ENCODE assay signal across 1 cellular context in the genomic region with DNA sequence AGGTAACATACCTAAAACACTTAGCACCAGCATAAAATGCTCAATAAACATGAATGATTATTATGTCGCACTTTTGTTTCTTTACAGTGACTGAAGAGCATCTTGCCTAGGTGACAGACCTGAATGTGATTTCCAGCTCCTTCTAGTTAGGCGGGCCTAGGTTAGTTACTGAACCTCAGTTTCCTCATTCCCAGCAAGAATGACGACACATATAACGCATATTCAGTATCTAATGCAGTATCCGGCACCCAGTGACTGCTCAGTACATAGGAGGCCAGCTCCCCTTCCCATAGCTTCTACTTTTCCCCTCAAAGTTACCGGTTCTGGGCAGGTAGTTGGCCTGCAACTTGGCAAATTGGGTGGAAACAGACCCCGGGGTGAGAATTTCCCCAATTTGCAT.
TF ChIP-seq lines count a peak whose summit lies in the region.

No MANE protein-coding gene starts in this region.

TF ChIP-seq in K562, 482 proteins besides CTCF, POLR2A, EP300 and RAD21 (continues in another document):
- TF ChIP-seq, protein P1, sequence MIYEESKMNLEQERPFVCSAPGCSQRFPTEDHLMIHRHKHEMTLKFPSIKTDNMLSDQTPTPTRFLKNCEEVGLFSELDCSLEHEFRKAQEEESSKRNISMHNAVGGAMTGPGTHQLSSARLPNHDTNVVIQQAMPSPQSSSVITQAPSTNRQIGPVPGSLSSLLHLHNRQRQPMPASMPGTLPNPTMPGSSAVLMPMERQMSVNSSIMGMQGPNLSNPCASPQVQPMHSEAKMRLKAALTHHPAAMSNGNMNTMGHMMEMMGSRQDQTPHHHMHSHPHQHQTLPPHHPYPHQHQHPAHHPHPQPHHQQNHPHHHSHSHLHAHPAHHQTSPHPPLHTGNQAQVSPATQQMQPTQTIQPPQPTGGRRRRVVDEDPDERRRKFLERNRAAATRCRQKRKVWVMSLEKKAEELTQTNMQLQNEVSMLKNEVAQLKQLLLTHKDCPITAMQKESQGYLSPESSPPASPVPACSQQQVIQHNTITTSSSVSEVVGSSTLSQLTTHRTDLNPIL (CRISPR knock-in tag; IDR thresholded peaks at IDR 0.05), result no peak
- TF ChIP-seq GTF2F1 (IDR thresholded peaks at IDR 0.05; ENCODE audit: low read depth, low read length) (no peak), MYC (IDR thresholded peaks at IDR 0.05; ENCODE audit: low read depth, low read length) (no peak), MYC (CRISPR knock-in tag; IDR thresholded peaks at IDR 0.05; ENCODE audit: borderline replicate concordance, low read depth) (no peak), POU5F1 (IDR thresholded peaks at IDR 0.05; ENCODE audit: borderline replicate concordance, low read depth, low read length, partially characterized antibody) (no peak), ESRRA (IDR thresholded peaks at IDR 0.05; ENCODE audit: borderline replicate concordance, low read depth) (no peak), ZNF354B (CRISPR knock-in tag; IDR thresholded peaks at IDR 0.05) (no peak), KAT7 (CRISPR knock-in tag; IDR thresholded peaks at IDR 0.05; ENCODE audit: borderline replicate concordance) (peak; percentile 32), HMGN3 (IDR thresholded peaks at IDR 0.05; ENCODE audit: borderline replicate concordance, extremely low read depth, insufficient read length, low read depth, low read length) (no peak), DIDO1 (tag; IDR thresholded peaks at IDR 0.05; ENCODE audit: low read depth) (no peak), ATF7 (IDR thresholded peaks at IDR 0.05) (peak; percentile 11; the same call in 1 of the 2 replicates), ILF3 (IDR thresholded peaks at IDR 0.05; ENCODE audit: borderline replicate concordance) (no peak), RBM25 (IDR thresholded peaks at IDR 0.05; ENCODE audit: low read depth, low read length, severe bottlenecking) (no peak), JUNB (CRISPR knock-in tag; conservative IDR thresholded peaks at IDR 0.05) (no peak), ZFP30 (CRISPR knock-in tag; IDR thresholded peaks at IDR 0.05; ENCODE audit: borderline replicate concordance) (no peak), TEAD4 (IDR thresholded peaks at IDR 0.05; ENCODE audit: low read length) (0 out of 2 replicates have a peak, but pooled peaks have one; percentile 9), TEAD4 (CRISPR knock-in tag; IDR thresholded peaks at IDR 0.05; ENCODE audit: borderline replicate concordance) (no peak), ZNF232 (CRISPR knock-in tag; IDR thresholded peaks at IDR 0.05) (0 out of 2 replicates have a peak, but pooled peaks have one; percentile 18), DMBX1 (CRISPR knock-in tag; IDR thresholded peaks at IDR 0.05; ENCODE audit: borderline replicate concordance) (no peak), EWSR1 (IDR thresholded peaks at IDR 0.05; ENCODE audit: borderline replicate concordance, low read depth, partially characterized antibody) (no peak), RB1 (IDR thresholded peaks at IDR 0.05; ENCODE audit: low read depth) (peak; percentile 35; the same call in 1 of the 2 replicates), PYGO2 (tag; IDR thresholded peaks at IDR 0.05) (no peak), MAFF (IDR thresholded peaks at IDR 0.05; ENCODE audit: low read length) (no peak), SMARCC2 (IDR thresholded peaks at IDR 0.05; ENCODE audit: low read depth) (no peak), STAT5B (CRISPR knock-in tag; IDR thresholded peaks at IDR 0.05) (no peak), ZNF436 (CRISPR knock-in tag; IDR thresholded peaks at IDR 0.05) (no peak), ZNF780A (CRISPR knock-in tag; IDR thresholded peaks at IDR 0.05) (no peak), KDM4B (IDR thresholded peaks at IDR 0.05; ENCODE audit: borderline replicate concordance in 2 of 2, low read depth in 1 of 2) (no peak), NFYB (IDR thresholded peaks at IDR 0.05; ENCODE audit: extremely low read depth, insufficient read length) (no peak)
- TF ChIP-seq, protein P2, sequence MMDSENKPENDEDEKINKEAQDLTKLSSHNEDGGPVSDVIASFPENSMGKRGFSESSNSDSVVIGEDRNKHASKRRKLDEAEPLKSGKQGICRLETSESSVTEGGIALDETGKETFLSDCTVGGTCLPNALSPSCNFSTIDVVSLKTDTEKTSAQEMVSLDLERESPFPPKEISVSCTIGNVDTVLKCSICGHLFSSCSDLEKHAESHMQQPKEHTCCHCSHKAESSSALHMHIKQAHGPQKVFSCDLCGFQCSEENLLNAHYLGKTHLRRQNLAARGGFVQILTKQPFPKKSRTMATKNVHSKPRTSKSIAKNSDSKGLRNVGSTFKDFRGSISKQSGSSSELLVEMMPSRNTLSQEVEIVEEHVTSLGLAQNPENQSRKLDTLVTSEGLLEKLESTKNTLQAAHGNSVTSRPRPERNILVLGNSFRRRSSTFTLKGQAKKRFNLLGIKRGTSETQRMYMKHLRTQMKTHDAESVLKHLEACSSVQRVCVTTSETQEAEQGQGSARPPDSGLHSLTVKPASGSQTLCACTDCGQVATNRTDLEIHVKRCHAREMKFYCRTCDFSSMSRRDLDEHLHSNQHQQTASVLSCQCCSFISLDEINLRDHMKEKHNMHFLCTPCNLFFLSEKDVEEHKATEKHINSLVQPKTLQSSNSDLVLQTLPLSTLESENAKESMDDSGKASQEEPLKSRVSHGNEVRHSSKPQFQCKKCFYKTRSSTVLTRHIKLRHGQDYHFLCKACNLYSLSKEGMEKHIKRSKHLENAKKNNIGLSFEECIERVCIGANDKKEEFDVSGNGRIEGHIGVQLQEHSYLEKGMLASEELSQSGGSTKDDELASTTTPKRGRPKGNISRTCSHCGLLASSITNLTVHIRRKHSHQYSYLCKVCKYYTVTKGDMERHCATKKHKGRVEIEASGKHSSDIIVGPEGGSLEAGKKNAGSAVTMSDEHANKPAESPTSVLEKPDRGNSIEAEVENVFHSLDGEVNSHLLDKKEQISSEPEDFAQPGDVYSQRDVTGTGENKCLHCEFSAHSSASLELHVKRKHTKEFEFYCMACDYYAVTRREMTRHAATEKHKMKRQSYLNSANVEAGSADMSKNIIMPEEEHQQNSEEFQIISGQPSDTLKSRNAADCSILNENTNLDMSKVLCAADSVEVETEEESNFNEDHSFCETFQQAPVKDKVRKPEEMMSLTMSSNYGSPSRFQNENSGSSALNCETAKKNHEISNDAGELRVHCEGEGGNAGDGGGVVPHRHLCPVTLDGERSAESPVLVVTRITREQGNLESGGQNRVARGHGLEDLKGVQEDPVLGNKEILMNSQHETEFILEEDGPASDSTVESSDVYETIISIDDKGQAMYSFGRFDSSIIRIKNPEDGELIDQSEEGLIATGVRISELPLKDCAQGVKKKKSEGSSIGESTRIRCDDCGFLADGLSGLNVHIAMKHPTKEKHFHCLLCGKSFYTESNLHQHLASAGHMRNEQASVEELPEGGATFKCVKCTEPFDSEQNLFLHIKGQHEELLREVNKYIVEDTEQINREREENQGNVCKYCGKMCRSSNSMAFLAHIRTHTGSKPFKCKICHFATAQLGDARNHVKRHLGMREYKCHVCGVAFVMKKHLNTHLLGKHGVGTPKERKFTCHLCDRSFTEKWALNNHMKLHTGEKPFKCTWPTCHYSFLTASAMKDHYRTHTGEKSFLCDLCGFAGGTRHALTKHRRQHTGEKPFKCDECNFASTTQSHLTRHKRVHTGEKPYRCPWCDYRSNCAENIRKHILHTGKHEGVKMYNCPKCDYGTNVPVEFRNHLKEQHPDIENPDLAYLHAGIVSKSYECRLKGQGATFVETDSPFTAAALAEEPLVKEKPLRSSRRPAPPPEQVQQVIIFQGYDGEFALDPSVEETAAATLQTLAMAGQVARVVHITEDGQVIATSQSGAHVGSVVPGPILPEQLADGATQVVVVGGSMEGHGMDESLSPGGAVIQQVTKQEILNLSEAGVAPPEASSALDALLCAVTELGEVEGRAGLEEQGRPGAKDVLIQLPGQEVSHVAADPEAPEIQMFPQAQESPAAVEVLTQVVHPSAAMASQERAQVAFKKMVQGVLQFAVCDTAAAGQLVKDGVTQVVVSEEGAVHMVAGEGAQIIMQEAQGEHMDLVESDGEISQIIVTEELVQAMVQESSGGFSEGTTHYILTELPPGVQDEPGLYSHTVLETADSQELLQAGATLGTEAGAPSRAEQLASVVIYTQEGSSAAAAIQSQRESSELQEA (IDR thresholded peaks at IDR 0.05; ENCODE audit: low read depth), result no peak
- TF ChIP-seq, protein P3, sequence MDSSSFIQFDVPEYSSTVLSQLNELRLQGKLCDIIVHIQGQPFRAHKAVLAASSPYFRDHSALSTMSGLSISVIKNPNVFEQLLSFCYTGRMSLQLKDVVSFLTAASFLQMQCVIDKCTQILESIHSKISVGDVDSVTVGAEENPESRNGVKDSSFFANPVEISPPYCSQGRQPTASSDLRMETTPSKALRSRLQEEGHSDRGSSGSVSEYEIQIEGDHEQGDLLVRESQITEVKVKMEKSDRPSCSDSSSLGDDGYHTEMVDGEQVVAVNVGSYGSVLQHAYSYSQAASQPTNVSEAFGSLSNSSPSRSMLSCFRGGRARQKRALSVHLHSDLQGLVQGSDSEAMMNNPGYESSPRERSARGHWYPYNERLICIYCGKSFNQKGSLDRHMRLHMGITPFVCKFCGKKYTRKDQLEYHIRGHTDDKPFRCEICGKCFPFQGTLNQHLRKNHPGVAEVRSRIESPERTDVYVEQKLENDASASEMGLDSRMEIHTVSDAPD (CRISPR knock-in tag; IDR thresholded peaks at IDR 0.05), result no peak
- TF ChIP-seq, protein P4, sequence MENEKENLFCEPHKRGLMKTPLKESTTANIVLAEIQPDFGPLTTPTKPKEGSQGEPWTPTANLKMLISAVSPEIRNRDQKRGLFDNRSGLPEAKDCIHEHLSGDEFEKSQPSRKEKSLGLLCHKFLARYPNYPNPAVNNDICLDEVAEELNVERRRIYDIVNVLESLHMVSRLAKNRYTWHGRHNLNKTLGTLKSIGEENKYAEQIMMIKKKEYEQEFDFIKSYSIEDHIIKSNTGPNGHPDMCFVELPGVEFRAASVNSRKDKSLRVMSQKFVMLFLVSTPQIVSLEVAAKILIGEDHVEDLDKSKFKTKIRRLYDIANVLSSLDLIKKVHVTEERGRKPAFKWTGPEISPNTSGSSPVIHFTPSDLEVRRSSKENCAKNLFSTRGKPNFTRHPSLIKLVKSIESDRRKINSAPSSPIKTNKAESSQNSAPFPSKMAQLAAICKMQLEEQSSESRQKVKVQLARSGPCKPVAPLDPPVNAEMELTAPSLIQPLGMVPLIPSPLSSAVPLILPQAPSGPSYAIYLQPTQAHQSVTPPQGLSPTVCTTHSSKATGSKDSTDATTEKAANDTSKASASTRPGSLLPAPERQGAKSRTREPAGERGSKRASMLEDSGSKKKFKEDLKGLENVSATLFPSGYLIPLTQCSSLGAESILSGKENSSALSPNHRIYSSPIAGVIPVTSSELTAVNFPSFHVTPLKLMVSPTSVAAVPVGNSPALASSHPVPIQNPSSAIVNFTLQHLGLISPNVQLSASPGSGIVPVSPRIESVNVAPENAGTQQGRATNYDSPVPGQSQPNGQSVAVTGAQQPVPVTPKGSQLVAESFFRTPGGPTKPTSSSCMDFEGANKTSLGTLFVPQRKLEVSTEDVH (IDR thresholded peaks at IDR 0.05; ENCODE audit: low read depth, partially characterized antibody), result no peak
- TF ChIP-seq, protein P5, sequence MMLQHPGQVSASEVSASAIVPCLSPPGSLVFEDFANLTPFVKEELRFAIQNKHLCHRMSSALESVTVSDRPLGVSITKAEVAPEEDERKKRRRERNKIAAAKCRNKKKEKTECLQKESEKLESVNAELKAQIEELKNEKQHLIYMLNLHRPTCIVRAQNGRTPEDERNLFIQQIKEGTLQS (IDR thresholded peaks at IDR 0.05), result peak; percentile 24; the same call in 1 of the 2 replicates
- TF ChIP-seq, protein P5 (CRISPR knock-in tag; conservative IDR thresholded peaks at IDR 0.05), result no peak; the same call in 1 of the 2 replicates
- TF ChIP-seq, protein P6, sequence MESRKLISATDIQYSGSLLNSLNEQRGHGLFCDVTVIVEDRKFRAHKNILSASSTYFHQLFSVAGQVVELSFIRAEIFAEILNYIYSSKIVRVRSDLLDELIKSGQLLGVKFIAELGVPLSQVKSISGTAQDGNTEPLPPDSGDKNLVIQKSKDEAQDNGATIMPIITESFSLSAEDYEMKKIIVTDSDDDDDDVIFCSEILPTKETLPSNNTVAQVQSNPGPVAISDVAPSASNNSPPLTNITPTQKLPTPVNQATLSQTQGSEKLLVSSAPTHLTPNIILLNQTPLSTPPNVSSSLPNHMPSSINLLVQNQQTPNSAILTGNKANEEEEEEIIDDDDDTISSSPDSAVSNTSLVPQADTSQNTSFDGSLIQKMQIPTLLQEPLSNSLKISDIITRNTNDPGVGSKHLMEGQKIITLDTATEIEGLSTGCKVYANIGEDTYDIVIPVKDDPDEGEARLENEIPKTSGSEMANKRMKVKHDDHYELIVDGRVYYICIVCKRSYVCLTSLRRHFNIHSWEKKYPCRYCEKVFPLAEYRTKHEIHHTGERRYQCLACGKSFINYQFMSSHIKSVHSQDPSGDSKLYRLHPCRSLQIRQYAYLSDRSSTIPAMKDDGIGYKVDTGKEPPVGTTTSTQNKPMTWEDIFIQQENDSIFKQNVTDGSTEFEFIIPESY (CRISPR knock-in tag; IDR thresholded peaks at IDR 0.05), result 0 out of 2 replicates have a peak, but pooled peaks have one; percentile 16
- TF ChIP-seq, protein P7, sequence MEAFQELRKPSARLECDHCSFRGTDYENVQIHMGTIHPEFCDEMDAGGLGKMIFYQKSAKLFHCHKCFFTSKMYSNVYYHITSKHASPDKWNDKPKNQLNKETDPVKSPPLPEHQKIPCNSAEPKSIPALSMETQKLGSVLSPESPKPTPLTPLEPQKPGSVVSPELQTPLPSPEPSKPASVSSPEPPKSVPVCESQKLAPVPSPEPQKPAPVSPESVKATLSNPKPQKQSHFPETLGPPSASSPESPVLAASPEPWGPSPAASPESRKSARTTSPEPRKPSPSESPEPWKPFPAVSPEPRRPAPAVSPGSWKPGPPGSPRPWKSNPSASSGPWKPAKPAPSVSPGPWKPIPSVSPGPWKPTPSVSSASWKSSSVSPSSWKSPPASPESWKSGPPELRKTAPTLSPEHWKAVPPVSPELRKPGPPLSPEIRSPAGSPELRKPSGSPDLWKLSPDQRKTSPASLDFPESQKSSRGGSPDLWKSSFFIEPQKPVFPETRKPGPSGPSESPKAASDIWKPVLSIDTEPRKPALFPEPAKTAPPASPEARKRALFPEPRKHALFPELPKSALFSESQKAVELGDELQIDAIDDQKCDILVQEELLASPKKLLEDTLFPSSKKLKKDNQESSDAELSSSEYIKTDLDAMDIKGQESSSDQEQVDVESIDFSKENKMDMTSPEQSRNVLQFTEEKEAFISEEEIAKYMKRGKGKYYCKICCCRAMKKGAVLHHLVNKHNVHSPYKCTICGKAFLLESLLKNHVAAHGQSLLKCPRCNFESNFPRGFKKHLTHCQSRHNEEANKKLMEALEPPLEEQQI (IDR thresholded peaks at IDR 0.05), result no peak
- TF ChIP-seq, protein P8, sequence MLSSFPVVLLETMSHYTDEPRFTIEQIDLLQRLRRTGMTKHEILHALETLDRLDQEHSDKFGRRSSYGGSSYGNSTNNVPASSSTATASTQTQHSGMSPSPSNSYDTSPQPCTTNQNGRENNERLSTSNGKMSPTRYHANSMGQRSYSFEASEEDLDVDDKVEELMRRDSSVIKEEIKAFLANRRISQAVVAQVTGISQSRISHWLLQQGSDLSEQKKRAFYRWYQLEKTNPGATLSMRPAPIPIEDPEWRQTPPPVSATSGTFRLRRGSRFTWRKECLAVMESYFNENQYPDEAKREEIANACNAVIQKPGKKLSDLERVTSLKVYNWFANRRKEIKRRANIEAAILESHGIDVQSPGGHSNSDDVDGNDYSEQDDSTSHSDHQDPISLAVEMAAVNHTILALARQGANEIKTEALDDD (IDR thresholded peaks at IDR 0.05), result peak; percentile 94
